In genomic region chr11:102604875-102605274, GRCh38 we compare ENCODE assay signal across 18 cellular contexts. TPM values are rescaled to one million over a fixed set of nuclear protein-coding genes. Genes with fewer than 3 reads are reported as not detected.
DNase-seq lines count a peak whose midpoint lies in the region; TF ChIP-seq lines count a peak whose summit lies in the region.
"Had no signal": no experiment of that assay in that cellular context is flagged by ENCODE, and none has a peak within 500 bp of the region (broad histone marks: within the 10 kb centered on the region; RNA-seq: fewer than 3 reads in every experiment).

No MANE protein-coding gene starts in this region.

- H3K4me2 ChIP-seq in mammary epithelial cell (ENCODE audit: insufficient read depth, low read depth, low read length) (peak overlapping the region; percentile 11), mesendoderm (ENCODE audit: low read length) (no peak overlapping the region)
- H3K4me2 ChIP-seq: KMS-11 had no signal

- in situ Hi-C loops in mammary epithelial cell (cut with MboI; ENCODE audit: low sequenced_read_pairs in 2 of 2) = loop anchor here (10.0 to 25.0 kb wide), 3 partner anchors 100 to 320 kb away; no protein-coding TSS in a partner anchor

- no peak overlapping the region for H3K56ac ChIP-seq in mesendoderm (ENCODE audit: low read length)

- H3K4me3 ChIP-seq in ACC112 (ENCODE audit: low read depth, low read length) = no peak overlapping the region
- H3K4me3 ChIP-seq in HUES6 (ENCODE audit: low read depth, low read length) = no peak overlapping the region
- H3K4me3 ChIP-seq in mammary epithelial cell (replicated peaks in 1 of 3; ENCODE audit: insufficient read depth in 1 of 3, low read depth in 2 of 3, low read length in 3 of 3) = no peak overlapping the region
- H3K4me3 ChIP-seq in mesendoderm (ENCODE audit: low read length) = no peak overlapping the region
- H3K4me3 ChIP-seq: SJSA1 had no signal

- H3K4me1 Mint-ChIP-seq in activated naive CD4-positive, alpha-beta T cell treated with anti-CD3 and anti-CD28 coated beads for 36 hours (ENCODE audit: low read depth) = peaks cover 10% of the 10 kb centered on the region
- peaks cover 7% of the 10 kb centered on the region for H3K4me1 Mint-ChIP-seq in T-helper 2 cell treated with Interferon-gamma antibody and Interleukin-4, amounts not matched to agents 5 μg/mL and 100 μg/mL, for 36 hours (ENCODE audit: low read depth)

- no peak overlapping the region for H2BK5ac ChIP-seq in mesendoderm (ENCODE audit: low read length)

- H2AFZ ChIP-seq in ACC112 (ENCODE audit: low read length, unreplicated experiment) (peak overlapping the region; percentile 39), mammary epithelial cell (ENCODE audit: low read depth, low read length) (peak overlapping the region; percentile 63)

- 97% methylated on average over 3 of the region's 3 CpGs for WGBS in mammary epithelial cell (ENCODE audit: low coverage, missing lambda C conversion rate)
- no CpG with 5 or more reads among the region's 3 CpGs for WGBS in mesendoderm (ENCODE audit: extremely low coverage, insufficient coverage, low lambda C conversion rate)

- BruUV-seq in mammary epithelial cell (replicated peaks; lab: Mats Ljungman, UMichigan) = no TSS peak

- no peaks in the 10 kb centered on the region for H3K36me3 ChIP-seq in ACC112 (ENCODE audit: insufficient read depth, low read length)
- no peaks in the 10 kb centered on the region for H3K36me3 ChIP-seq in HUES6 (ENCODE audit: control insufficient read depth, insufficient read depth, low read length)
- no peaks in the 10 kb centered on the region for H3K36me3 ChIP-seq in mammary epithelial cell (ENCODE audit: insufficient read depth, low read length)
- no peaks in the 10 kb centered on the region for H3K36me3 ChIP-seq in mesendoderm (ENCODE audit: control insufficient read depth, insufficient read depth, low read length)
- H3K36me3 ChIP-seq: SJSA1 had no signal

- H3K36me3 Mint-ChIP-seq in activated naive CD4-positive, alpha-beta T cell treated with anti-CD3 and anti-CD28 coated beads for 36 hours (ENCODE audit: low read depth) = no peaks in the 10 kb centered on the region
- no peaks in the 10 kb centered on the region for H3K36me3 Mint-ChIP-seq in T-helper 2 cell treated with Interferon-gamma antibody and Interleukin-4, amounts not matched to agents 5 μg/mL and 100 μg/mL, for 36 hours (ENCODE audit: low read depth)

- no peaks in the 10 kb centered on the region for H4K20me1 ChIP-seq in mammary epithelial cell (ENCODE audit: insufficient read depth, low read length)

- no peak overlapping the region for H3K4me3 Mint-ChIP-seq in activated naive CD4-positive, alpha-beta T cell treated with anti-CD3 and anti-CD28 coated beads for 36 hours
- no peak overlapping the region for H3K4me3 Mint-ChIP-seq in T-helper 2 cell treated with Interferon-gamma antibody and Interleukin-4, amounts not matched to agents 5 μg/mL and 100 μg/mL, for 36 hours

- H2BK120ac ChIP-seq in mesendoderm (ENCODE audit: low read depth, low read length) = no peak overlapping the region

- no peaks in the 10 kb centered on the region for H3K9me3 Mint-ChIP-seq in activated naive CD4-positive, alpha-beta T cell treated with anti-CD3 and anti-CD28 coated beads for 36 hours
- H3K9me3 Mint-ChIP-seq in T-helper 2 cell treated with Interferon-gamma antibody and Interleukin-4, amounts not matched to agents 5 μg/mL and 100 μg/mL, for 36 hours = no peaks in the 10 kb centered on the region

- CTCF ChIA-PET in mammary epithelial cell (lab: Charles Lee; ENCODE audit: low non-redundant PET) = no interaction called here
- CTCF ChIA-PET in activated naive CD4-positive, alpha-beta T cell treated with anti-CD3 and anti-CD28 coated beads for 36 hours (lab: Charles Lee) = interaction anchor here (0.6 to 1.4 kb wide), 3 partner anchors 18 to 62 kb away, joined by 3 to 6 read pairs (median 3); no protein-coding TSS in a partner anchor

- H3K4ac ChIP-seq in mesendoderm (ENCODE audit: low read depth, low read length) = no peak overlapping the region

- no peaks in the 10 kb centered on the region for H3K79me1 ChIP-seq in mesendoderm (ENCODE audit: low read length)

- no peaks in the 10 kb centered on the region for H3K27me3 Mint-ChIP-seq in activated naive CD4-positive, alpha-beta T cell treated with anti-CD3 and anti-CD28 coated beads for 36 hours (ENCODE audit: low read depth)
- H3K27me3 Mint-ChIP-seq in T-helper 2 cell treated with Interferon-gamma antibody and Interleukin-4, amounts not matched to agents 5 μg/mL and 100 μg/mL, for 36 hours (ENCODE audit: low read depth) = no peaks in the 10 kb centered on the region

- no peak overlapping the region for H4K8ac ChIP-seq in mesendoderm (ENCODE audit: low read depth, low read length)

- no peak for TF ChIP-seq CTCF in mammary epithelial cell (conservative IDR thresholded peaks at IDR 0.05 in 1 of 2, IDR thresholded peaks at IDR 0.05 in 1 of 2; ENCODE audit: extremely low read depth in 1 of 2, insufficient read depth in 1 of 2, low read depth in 1 of 2, low read length in 2 of 2)

- H3K27me3 ChIP-seq in ACC112 (ENCODE audit: insufficient read depth, low read length) (no peaks in the 10 kb centered on the region), HUES6 (ENCODE audit: control insufficient read depth, insufficient read depth, low read length) (no peaks in the 10 kb centered on the region), mammary epithelial cell (ENCODE audit: insufficient read depth, low read length) (no peaks in the 10 kb centered on the region), mesendoderm (ENCODE audit: insufficient read depth, low read length, poor library complexity) (no peaks in the 10 kb centered on the region)
- H3K27me3 ChIP-seq: SJSA1 had no signal

- intact Hi-C loops in mammary epithelial cell (cut with micrococcal nuclease) = loop anchor here (5.0 kb wide), 1 partner anchor 83 kb away; no protein-coding TSS in a partner anchor
- intact Hi-C loops in activated naive CD4-positive, alpha-beta T cell treated with anti-CD3 and anti-CD28 coated beads for 36 hours (cut with micrococcal nuclease) = no loop called here

- H3K27ac ChIP-seq in ACC112 (ENCODE audit: low read depth, low read length) (no peak overlapping the region), HUES6 (ENCODE audit: low read depth, low read length) (peak overlapping the region; percentile 20; the same call in 1 of the 2 replicates), mammary epithelial cell (ENCODE audit: insufficient read depth, low read depth, low read length) (no peak overlapping the region), mesendoderm (ENCODE audit: low read depth, low read length) (no peak overlapping the region)
- H3K27ac ChIP-seq: KMS-11, SJSA1 had no signal

- H2AK5ac ChIP-seq in mesendoderm (ENCODE audit: low read length) = no peak overlapping the region

- H3K79me2 ChIP-seq in ACC112 (ENCODE audit: control insufficient read depth, insufficient read depth, low read length, unreplicated experiment) (no peaks in the 10 kb centered on the region), mammary epithelial cell (ENCODE audit: insufficient read depth, low read length) (no peaks in the 10 kb centered on the region), mesendoderm (ENCODE audit: control insufficient read depth, insufficient read depth, low read length) (no peaks in the 10 kb centered on the region)

- H3K4me1 ChIP-seq in ACC112 (ENCODE audit: control insufficient read depth, insufficient read depth, low read length, unreplicated experiment) (peaks cover 33% of the 10 kb centered on the region), HUES6 (ENCODE audit: control insufficient read depth, insufficient read depth, low read length) (peaks cover 19% of the 10 kb centered on the region), mammary epithelial cell (ENCODE audit: insufficient read depth, low read length) (peaks cover 40% of the 10 kb centered on the region), mesendoderm (ENCODE audit: control insufficient read depth, low read depth, low read length) (peaks cover 4% of the 10 kb centered on the region)

- H2BK15ac ChIP-seq in mesendoderm (replicated peaks; ENCODE audit: low read depth) = no peak overlapping the region

- no peak overlapping the region for H4K5ac ChIP-seq in mesendoderm (ENCODE audit: low read length)

- DNase-seq in mammary epithelial cell (peak; percentile 40), mesendoderm (peak; percentile 67), NCI-H2081 treated with DMSO at 0.1 percent for 48 hours (lab: John Stamatoyannopoulos, UW) (no peak), RKO (ENCODE audit: low spot score) (no peak)
- no peak for DNase-seq in activated naive CD4-positive, alpha-beta T cell treated with anti-CD3 and anti-CD28 coated beads for 36 hours
- DNase-seq in T-helper 2 cell treated with Interferon-gamma antibody and Interleukin-4, amounts not matched to agents 5 μg/mL and 100 μg/mL, for 36 hours (ENCODE audit: low spot score) = no peak
- DNase-seq: 8988T, DMS53, GDM1, NCI-H1417, NCI-H1930, NCI-H2171 treated with DMSO at 0.1 percent for 48 hours had no signal

- H3K27ac Mint-ChIP-seq in activated naive CD4-positive, alpha-beta T cell treated with anti-CD3 and anti-CD28 coated beads for 36 hours = no peak overlapping the region
- no peak overlapping the region for H3K27ac Mint-ChIP-seq in T-helper 2 cell treated with Interferon-gamma antibody and Interleukin-4, amounts not matched to agents 5 μg/mL and 100 μg/mL, for 36 hours

- H3K9me3 ChIP-seq in HUES6 (ENCODE audit: control insufficient read depth, insufficient read depth, low read depth, low read length) (no peaks in the 10 kb centered on the region), mammary epithelial cell (replicated peaks; ENCODE audit: insufficient read depth, low read length) (no peaks in the 10 kb centered on the region)
- H3K9me3 ChIP-seq: SJSA1 had no signal

- H3K9ac ChIP-seq in HUES6 (ENCODE audit: low read length) (no peak overlapping the region), mammary epithelial cell (ENCODE audit: insufficient read depth, low read length) (no peak overlapping the region), mesendoderm (ENCODE audit: low read length) (no peak overlapping the region)
- H3K9ac ChIP-seq: KMS-11 had no signal

- dilution Hi-C loops in mammary epithelial cell (cut with HindIII; ENCODE audit: low sequenced_read_pairs) = no loop called here

- H3K18ac ChIP-seq in mesendoderm (ENCODE audit: low read length) = peak overlapping the region; percentile 31

- H3K23ac ChIP-seq in mesendoderm (ENCODE audit: low read length) = no peak overlapping the region

RNA-seq across cellular contexts. Expression of gene MMP20, which starts 20.3 kb away (rescaled TPM):
- not detected for total RNA-seq in mammary epithelial cell
- not detected for polyA plus RNA-seq in mammary epithelial cell
- polyA minus RNA-seq in mammary epithelial cell = not detected
- not detected for polyA plus RNA-seq in mesendoderm (2013, experiment 1 of 2)
- polyA plus RNA-seq in mesendoderm (2013, experiment 2 of 2) = not detected
- not detected for total RNA-seq in activated naive CD4-positive, alpha-beta T cell treated with anti-CD3 and anti-CD28 coated beads for 36 hours
- total RNA-seq: HepG2, NCI-H460, SJSA1 had no signal

Comparison
In these comparisons a context has a peak if more than half of its experiments do, and no peak if none do; other contexts are left out.
1. DNase-seq: peak in mammary epithelial cell (single experiment) and mesendoderm (single experiment); none in activated naive CD4-positive, alpha-beta T cell treated with anti-CD3 and anti-CD28 coated beads for 36 hours (single experiment), NCI-H2081 treated with DMSO at 0.1 percent for 48 hours (single experiment), T-helper 2 cell treated with Interferon-gamma antibody and Interleukin-4, amounts not matched to agents 5 μg/mL and 100 μg/mL, for 36 hours (single experiment) and RKO (single experiment).